10 cellular contexts compared by ENCODE assay signal in genomic region chr9:126625329-126626116, GRCh38. TPM values are rescaled to one million over a fixed set of nuclear protein-coding genes. Genes with fewer than 3 reads are reported as not detected.
DNase-seq lines count a peak whose midpoint lies in the region; ATAC-seq and TF ChIP-seq lines count a peak whose summit lies in the region.
"Had no signal": no experiment of that assay in that cellular context is flagged by ENCODE, and none has a peak within 500 bp of the region (broad histone marks: within the 10 kb centered on the region; RNA-seq: fewer than 3 reads in every experiment).

No MANE protein-coding gene starts in this region.

- DNase-seq in H9 = peak; percentile 42
- no peak for DNase-seq in colonic mucosa
- DNase-seq in natural killer cell treated with Interleukin-12 subunit alpha and Interleukin-12 subunit beta and Interleukin-15 and Interleukin-18, amount 100 ng/mL, for 72 hours (ENCODE audit: low spot score) = no peak
- DNase-seq in NOMO-1 (lab: John Stamatoyannopoulos, UW; ENCODE audit: unreplicated experiment in 2 of 2) = no peak
- DNase-seq in stimulated activated naive CD4-positive, alpha-beta T cell (lab: John Stamatoyannopoulos, UW) = no peak
- no peak for DNase-seq in mesenteric fat pad (ENCODE audit: low spot score)
- DNase-seq in UCSD-AML1 (lab: John Stamatoyannopoulos, UW; ENCODE audit: unreplicated experiment) = no peak
- DNase-seq: GDM1 had no signal

- no peak overlapping the region for H3K56ac ChIP-seq in H9 (ENCODE audit: insufficient read length, low read depth, low read length)

- H2AFZ ChIP-seq in ACC112 (ENCODE audit: low read length, unreplicated experiment) (no peak overlapping the region), H9 (ENCODE audit: low read length) (no peak overlapping the region)

- peak; percentile 57 to 62 for ATAC-seq in natural killer cell treated with Interleukin-12 subunit alpha and Interleukin-12 subunit beta and Interleukin-15 and Interleukin-18, amount 100 ng/mL, for 72 hours

- no peaks in the 10 kb centered on the region for H4K20me1 ChIP-seq in H9 (ENCODE audit: control insufficient read depth, insufficient read depth, insufficient read length)

- peaks cover 100% of the 10 kb centered on the region for H3K27me3 Mint-ChIP-seq in H9 (ENCODE audit: low read depth)
- H3K27me3 Mint-ChIP-seq in natural killer cell treated with Interleukin-12 subunit alpha and Interleukin-12 subunit beta and Interleukin-15 and Interleukin-18, amount 100 ng/mL, for 72 hours = peaks cover 46 to 55% of the 10 kb centered on the region in 2 donors

- no peak overlapping the region for H3K4ac ChIP-seq in H9 (ENCODE audit: low read depth, low read length)

- peaks cover 18 to 54% of the 10 kb centered on the region in 2 experiments for H3K4me1 Mint-ChIP-seq in H9
- H3K4me1 Mint-ChIP-seq in natural killer cell treated with Interleukin-12 subunit alpha and Interleukin-12 subunit beta and Interleukin-15 and Interleukin-18, amount 100 ng/mL, for 72 hours (ENCODE audit: low read depth in 2 of 2) = peaks cover 5 to 6% of the 10 kb centered on the region in 2 donors

- H4K8ac ChIP-seq in H9 (replicated peaks; ENCODE audit: insufficient read length, low read depth, low read length) = no peak overlapping the region

- H4K5ac ChIP-seq in H9 (ENCODE audit: insufficient read length, low read depth, low read length) = no peak overlapping the region

- H3K18ac ChIP-seq in H9 (ENCODE audit: insufficient read length, low read depth, low read length) = no peak overlapping the region

- no peak overlapping the region for H3K9ac ChIP-seq in H9 (ENCODE audit: extremely low read depth, insufficient read length, low read length)
- H3K9ac ChIP-seq in colonic mucosa (ENCODE audit: low read depth in 2 of 2, low read length in 2 of 2) = no peak overlapping the region

- no CpG with 5 or more reads among the region's 64 CpGs for WGBS in H9 (ENCODE audit: extremely low coverage, insufficient read length, low lambda C conversion rate)

- H2BK5ac ChIP-seq in H9 (ENCODE audit: insufficient read length, low read length) = no peak overlapping the region

- no peaks in the 10 kb centered on the region for H3K79me1 ChIP-seq in H9 (ENCODE audit: insufficient read depth, low read depth, low read length, poor library complexity, severe bottlenecking)

- H3K23ac ChIP-seq in H9 (ENCODE audit: insufficient read length, low read depth, low read length) = no peak overlapping the region

- H2BK15ac ChIP-seq in H9 (ENCODE audit: low read depth, low read length) = no peak overlapping the region

- H3K27me3 ChIP-seq in ACC112 (ENCODE audit: insufficient read depth, low read length) (peaks cover 100% of the 10 kb centered on the region), H9 (ENCODE audit: insufficient read depth, low read length) (peaks cover 96% of the 10 kb centered on the region), colonic mucosa (peaks cover 96% of the 10 kb centered on the region)

- H3K9me3 ChIP-seq in H9 (ENCODE audit: control insufficient read depth, low read depth, low read length) (no peaks in the 10 kb centered on the region), colonic mucosa (no peaks in the 10 kb centered on the region)

- H3K14ac ChIP-seq in H9 (ENCODE audit: insufficient read depth, low read length) = no peak overlapping the region

- no peak overlapping the region for H2AK5ac ChIP-seq in H9 (ENCODE audit: insufficient read length, low read length)

- H3K79me2 ChIP-seq in ACC112 (ENCODE audit: control insufficient read depth, insufficient read depth, low read length, unreplicated experiment) (no peaks in the 10 kb centered on the region), H9 (ENCODE audit: insufficient read depth, low read length) (no peaks in the 10 kb centered on the region)

- no peak overlapping the region for H4K91ac ChIP-seq in H9 (ENCODE audit: insufficient read length, low read depth, low read length)

- no peak overlapping the region for H3K27ac ChIP-seq in ACC112 (ENCODE audit: low read depth, low read length)
- H3K27ac ChIP-seq in H9 (ENCODE audit: insufficient read length, low read depth, low read length) = no peak overlapping the region
- H3K27ac ChIP-seq in colonic mucosa = no peak overlapping the region

- TF ChIP-seq CTCF in H9 (conservative IDR thresholded peaks at IDR 0.05) (no peak), colonic mucosa (IDR thresholded peaks at IDR 0.05) (no peak)

- no peak overlapping the region for H3K27ac Mint-ChIP-seq in H9
- H3K27ac Mint-ChIP-seq in natural killer cell treated with Interleukin-12 subunit alpha and Interleukin-12 subunit beta and Interleukin-15 and Interleukin-18, amount 100 ng/mL, for 72 hours = no peak overlapping the region

- H3K4me1 ChIP-seq in ACC112 (ENCODE audit: control insufficient read depth, insufficient read depth, low read length, unreplicated experiment) (no peaks in the 10 kb centered on the region), H9 (ENCODE audit: insufficient read depth, low read length) (no peaks in the 10 kb centered on the region; the same call in 1 of the 2 replicates), colonic mucosa (no peaks in the 10 kb centered on the region)

- peak overlapping the region; percentile 27 to 79; a peak in 4 of 5 replicates for H3K4me3 Mint-ChIP-seq in H9
- H3K4me3 Mint-ChIP-seq in natural killer cell treated with Interleukin-12 subunit alpha and Interleukin-12 subunit beta and Interleukin-15 and Interleukin-18, amount 100 ng/mL, for 72 hours = peak overlapping the region; percentile 86

- H3K36me3 ChIP-seq in ACC112 (ENCODE audit: insufficient read depth, low read length) (no peaks in the 10 kb centered on the region), colonic mucosa (no peaks in the 10 kb centered on the region)

- intact Hi-C loops in colonic mucosa (cut with DNase I) = no loop called here

- no peak overlapping the region for H3T11ph ChIP-seq in H9 (ENCODE audit: low read length)

- H3K4me3 ChIP-seq in ACC112 (ENCODE audit: low read depth, low read length) (peak overlapping the region; percentile 57), colonic mucosa (peak overlapping the region; percentile 17)

- no peak overlapping the region for H2BK12ac ChIP-seq in H9 (ENCODE audit: insufficient read length, low read depth, low read length)

- H2BK120ac ChIP-seq in H9 (ENCODE audit: low read depth, low read length, poor library complexity, severe bottlenecking) = no peak overlapping the region

- peaks cover 0 to 1% of the 10 kb centered on the region in 2 experiments; a peak in 1 of 5 replicates for H3K9me3 Mint-ChIP-seq in H9
- H3K9me3 Mint-ChIP-seq in natural killer cell treated with Interleukin-12 subunit alpha and Interleukin-12 subunit beta and Interleukin-15 and Interleukin-18, amount 100 ng/mL, for 72 hours = no peaks in the 10 kb centered on the region

- H2BK20ac ChIP-seq in H9 (ENCODE audit: low read depth, low read length, poor library complexity, severe bottlenecking) = no peak overlapping the region

- H3K23me2 ChIP-seq in H9 (ENCODE audit: insufficient read length, low read depth, low read length, poor library complexity, severe bottlenecking) = peaks cover 11% of the 10 kb centered on the region

- H3K36me3 Mint-ChIP-seq in H9 (ENCODE audit: insufficient read depth in 1 of 3, low read depth in 3 of 3) = no peaks in the 10 kb centered on the region
- no peaks in the 10 kb centered on the region for H3K36me3 Mint-ChIP-seq in natural killer cell treated with Interleukin-12 subunit alpha and Interleukin-12 subunit beta and Interleukin-15 and Interleukin-18, amount 100 ng/mL, for 72 hours

- peak overlapping the region; percentile 69 for H3K4me2 ChIP-seq in H9 (ENCODE audit: insufficient read depth, insufficient read length, low read length)

RNA-seq across cellular contexts. Expression of gene LMX1B, which starts 11.8 kb away (rescaled TPM):
- total RNA-seq in H9 (2021) (0.70 and 0.85 TPM in 2 replicates), colonic mucosa (under 1 TPM in 1 of 2 donors, not detected in 1; 0.13 TPM), mesenteric fat pad (0.77 TPM)
- not detected for total RNA-seq in natural killer cell treated with Interleukin-12 subunit alpha and Interleukin-12 subunit beta and Interleukin-15 and Interleukin-18, amount 100 ng/mL, for 72 hours
- total RNA-seq: lung microvascular endothelial cell had no signal
